1 cellular context compared by ENCODE assay signal in genomic region chr6:2725364-2725988, GRCh38.
TF ChIP-seq lines count a peak whose summit lies in the region.

No MANE protein-coding gene starts in this region.

TF ChIP-seq in K562, 482 proteins besides CTCF, POLR2A, EP300 and RAD21 (continued from another document):
- TF ChIP-seq, protein P1, sequence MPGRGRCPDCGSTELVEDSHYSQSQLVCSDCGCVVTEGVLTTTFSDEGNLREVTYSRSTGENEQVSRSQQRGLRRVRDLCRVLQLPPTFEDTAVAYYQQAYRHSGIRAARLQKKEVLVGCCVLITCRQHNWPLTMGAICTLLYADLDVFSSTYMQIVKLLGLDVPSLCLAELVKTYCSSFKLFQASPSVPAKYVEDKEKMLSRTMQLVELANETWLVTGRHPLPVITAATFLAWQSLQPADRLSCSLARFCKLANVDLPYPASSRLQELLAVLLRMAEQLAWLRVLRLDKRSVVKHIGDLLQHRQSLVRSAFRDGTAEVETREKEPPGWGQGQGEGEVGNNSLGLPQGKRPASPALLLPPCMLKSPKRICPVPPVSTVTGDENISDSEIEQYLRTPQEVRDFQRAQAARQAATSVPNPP (IDR thresholded peaks at IDR 0.05; ENCODE audit: borderline replicate concordance, insufficient read depth, insufficient read length): no peak
- TF ChIP-seq ZNF12 (CRISPR knock-in tag; IDR thresholded peaks at IDR 0.05) (no peak), UBTF (IDR thresholded peaks at IDR 0.05; ENCODE audit: borderline replicate concordance in 1 of 2, low read depth in 2 of 2, low read length in 2 of 2) (no peak), MEIS2 (IDR thresholded peaks at IDR 0.05; ENCODE audit: partially characterized antibody) (no peak), NCOA6 (IDR thresholded peaks at IDR 0.05) (no peak), DIDO1 (tag; IDR thresholded peaks at IDR 0.05; ENCODE audit: low read depth) (no peak), CREBBP (IDR thresholded peaks at IDR 0.05; ENCODE audit: low read depth, low read length) (peak; percentile 60), NONO (IDR thresholded peaks at IDR 0.05; ENCODE audit: low read depth in 2 of 2, low read length in 1 of 2) (no peak), NFIX (CRISPR knock-in tag; IDR thresholded peaks at IDR 0.05; ENCODE audit: low read depth) (no peak), PHF20 (IDR thresholded peaks at IDR 0.05; ENCODE audit: partially characterized antibody) (no peak), ZNF408 (CRISPR knock-in tag; IDR thresholded peaks at IDR 0.05; ENCODE audit: low read depth) (no peak), TOE1 (IDR thresholded peaks at IDR 0.05; ENCODE audit: borderline replicate concordance) (0 out of 2 replicates have a peak, but pooled peaks have one; percentile 47), TOE1 (CRISPR knock-in tag; IDR thresholded peaks at IDR 0.05; ENCODE audit: borderline replicate concordance, low read depth) (no peak), DACH1 (IDR thresholded peaks at IDR 0.05; ENCODE audit: partially characterized antibody) (no peak), ZNF197 (CRISPR knock-in tag; IDR thresholded peaks at IDR 0.05; ENCODE audit: low read depth) (no peak), NFE2 (IDR thresholded peaks at IDR 0.05; ENCODE audit: low read depth) (no peak), TFAM (CRISPR knock-in tag; conservative IDR thresholded peaks at IDR 0.05) (no peak), ZFP1 (CRISPR knock-in tag; IDR thresholded peaks at IDR 0.05) (no peak), MCM3 (IDR thresholded peaks at IDR 0.05) (no peak), ZNF274 (IDR thresholded peaks at IDR 0.05; ENCODE audit: borderline replicate concordance, low read depth, low read length) (no peak), NCOR1 (IDR thresholded peaks at IDR 0.05) (peak; percentile 17; the same call in 1 of the 2 replicates), ZNF764 (CRISPR knock-in tag; IDR thresholded peaks at IDR 0.05; ENCODE audit: low read depth) (no peak)
- TF ChIP-seq, protein P2, sequence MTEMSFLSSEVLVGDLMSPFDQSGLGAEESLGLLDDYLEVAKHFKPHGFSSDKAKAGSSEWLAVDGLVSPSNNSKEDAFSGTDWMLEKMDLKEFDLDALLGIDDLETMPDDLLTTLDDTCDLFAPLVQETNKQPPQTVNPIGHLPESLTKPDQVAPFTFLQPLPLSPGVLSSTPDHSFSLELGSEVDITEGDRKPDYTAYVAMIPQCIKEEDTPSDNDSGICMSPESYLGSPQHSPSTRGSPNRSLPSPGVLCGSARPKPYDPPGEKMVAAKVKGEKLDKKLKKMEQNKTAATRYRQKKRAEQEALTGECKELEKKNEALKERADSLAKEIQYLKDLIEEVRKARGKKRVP (CRISPR knock-in tag; IDR thresholded peaks at IDR 0.05): no peak
- TF ChIP-seq, protein P3, sequence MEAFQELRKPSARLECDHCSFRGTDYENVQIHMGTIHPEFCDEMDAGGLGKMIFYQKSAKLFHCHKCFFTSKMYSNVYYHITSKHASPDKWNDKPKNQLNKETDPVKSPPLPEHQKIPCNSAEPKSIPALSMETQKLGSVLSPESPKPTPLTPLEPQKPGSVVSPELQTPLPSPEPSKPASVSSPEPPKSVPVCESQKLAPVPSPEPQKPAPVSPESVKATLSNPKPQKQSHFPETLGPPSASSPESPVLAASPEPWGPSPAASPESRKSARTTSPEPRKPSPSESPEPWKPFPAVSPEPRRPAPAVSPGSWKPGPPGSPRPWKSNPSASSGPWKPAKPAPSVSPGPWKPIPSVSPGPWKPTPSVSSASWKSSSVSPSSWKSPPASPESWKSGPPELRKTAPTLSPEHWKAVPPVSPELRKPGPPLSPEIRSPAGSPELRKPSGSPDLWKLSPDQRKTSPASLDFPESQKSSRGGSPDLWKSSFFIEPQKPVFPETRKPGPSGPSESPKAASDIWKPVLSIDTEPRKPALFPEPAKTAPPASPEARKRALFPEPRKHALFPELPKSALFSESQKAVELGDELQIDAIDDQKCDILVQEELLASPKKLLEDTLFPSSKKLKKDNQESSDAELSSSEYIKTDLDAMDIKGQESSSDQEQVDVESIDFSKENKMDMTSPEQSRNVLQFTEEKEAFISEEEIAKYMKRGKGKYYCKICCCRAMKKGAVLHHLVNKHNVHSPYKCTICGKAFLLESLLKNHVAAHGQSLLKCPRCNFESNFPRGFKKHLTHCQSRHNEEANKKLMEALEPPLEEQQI (IDR thresholded peaks at IDR 0.05): no peak
- TF ChIP-seq, protein P4, sequence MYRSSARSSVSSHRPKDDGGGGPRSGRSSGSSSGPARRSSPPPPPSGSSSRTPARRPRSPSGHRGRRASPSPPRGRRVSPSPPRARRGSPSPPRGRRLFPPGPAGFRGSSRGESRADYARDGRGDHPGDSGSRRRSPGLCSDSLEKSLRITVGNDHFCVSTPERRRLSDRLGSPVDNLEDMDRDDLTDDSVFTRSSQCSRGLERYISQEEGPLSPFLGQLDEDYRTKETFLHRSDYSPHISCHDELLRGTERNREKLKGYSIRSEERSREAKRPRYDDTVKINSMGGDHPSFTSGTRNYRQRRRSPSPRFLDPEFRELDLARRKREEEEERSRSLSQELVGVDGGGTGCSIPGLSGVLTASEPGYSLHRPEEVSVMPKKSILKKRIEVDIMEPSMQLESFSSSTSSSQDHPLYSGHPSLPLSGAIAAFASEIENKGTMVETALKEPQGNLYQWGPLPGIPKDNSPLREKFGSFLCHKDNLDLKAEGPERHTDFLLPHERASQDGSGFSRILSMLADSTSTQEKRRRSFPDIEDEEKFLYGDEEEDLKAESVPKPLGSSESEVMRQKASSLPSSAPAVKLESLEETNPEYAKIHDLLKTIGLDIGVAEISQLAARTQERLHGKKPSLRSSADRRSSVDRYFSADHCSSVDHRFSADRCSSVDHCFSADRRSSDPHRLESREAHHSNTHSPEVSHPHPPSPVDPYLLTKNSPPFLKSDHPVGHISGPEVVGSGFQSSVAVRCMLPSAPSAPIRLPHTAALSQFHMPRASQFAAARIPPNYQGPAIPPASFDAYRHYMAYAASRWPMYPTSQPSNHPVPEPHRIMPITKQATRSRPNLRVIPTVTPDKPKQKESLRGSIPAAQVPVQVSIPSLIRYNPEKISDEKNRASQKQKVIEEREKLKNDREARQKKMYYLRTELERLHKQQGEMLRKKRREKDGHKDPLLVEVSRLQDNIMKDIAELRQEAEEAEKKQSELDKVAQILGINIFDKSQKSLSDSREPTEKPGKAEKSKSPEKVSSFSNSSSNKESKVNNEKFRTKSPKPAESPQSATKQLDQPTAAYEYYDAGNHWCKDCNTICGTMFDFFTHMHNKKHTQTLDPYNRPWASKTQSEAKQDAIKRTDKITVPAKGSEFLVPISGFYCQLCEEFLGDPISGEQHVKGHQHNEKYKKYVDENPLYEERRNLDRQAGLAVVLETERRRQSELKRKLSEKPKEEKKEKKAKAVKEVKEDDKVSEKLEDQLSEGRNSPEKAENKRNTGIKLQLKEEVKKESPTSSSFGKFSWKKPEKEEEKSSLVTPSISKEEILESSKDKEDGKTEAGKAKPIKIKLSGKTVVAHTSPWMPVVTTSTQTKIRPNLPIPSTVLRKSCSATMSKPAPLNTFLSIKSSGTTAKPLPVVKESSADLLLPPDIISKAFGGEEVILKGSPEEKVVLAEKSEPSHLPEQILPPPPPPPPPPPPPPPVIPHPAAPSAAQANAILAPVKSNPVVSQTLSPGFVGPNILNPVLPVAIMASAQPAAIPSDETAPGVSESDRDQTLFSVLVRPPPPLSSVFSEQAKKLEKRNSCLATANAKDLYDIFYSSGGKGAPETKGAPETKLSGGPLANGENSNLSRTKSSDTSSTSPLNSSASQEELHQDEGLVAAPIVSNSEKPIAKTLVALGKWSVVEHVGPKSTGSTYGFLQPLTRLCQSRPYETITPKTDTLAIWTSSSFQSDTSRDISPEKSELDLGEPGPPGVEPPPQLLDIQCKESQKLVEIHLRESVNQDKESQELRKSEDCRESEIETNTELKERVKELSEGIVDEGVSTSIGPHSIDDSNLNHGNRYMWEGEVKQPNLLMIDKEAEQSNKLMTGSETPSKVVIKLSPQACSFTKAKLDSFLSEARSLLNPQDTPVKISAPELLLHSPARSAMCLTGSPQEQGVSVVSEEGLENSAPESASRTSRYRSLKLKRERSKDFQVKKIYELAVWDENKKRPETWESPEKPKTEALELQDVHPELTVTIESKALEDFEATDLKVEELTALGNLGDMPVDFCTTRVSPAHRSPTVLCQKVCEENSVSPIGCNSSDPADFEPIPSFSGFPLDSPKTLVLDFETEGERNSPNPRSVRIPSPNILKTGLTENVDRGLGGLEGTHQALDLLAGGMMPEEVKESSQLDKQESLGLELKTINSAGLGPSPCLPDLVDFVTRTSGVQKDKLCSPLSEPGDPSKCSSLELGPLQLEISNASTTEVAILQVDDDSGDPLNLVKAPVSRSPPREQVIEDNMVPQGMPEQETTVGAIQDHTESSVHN (IDR thresholded peaks at IDR 0.05; ENCODE audit: borderline replicate concordance in 1 of 2, low read depth in 1 of 2): 0 out of 4 replicates have a peak, but pooled peaks of 1 of the 2 experiments have one; percentile 23
- TF ChIP-seq, protein P5, sequence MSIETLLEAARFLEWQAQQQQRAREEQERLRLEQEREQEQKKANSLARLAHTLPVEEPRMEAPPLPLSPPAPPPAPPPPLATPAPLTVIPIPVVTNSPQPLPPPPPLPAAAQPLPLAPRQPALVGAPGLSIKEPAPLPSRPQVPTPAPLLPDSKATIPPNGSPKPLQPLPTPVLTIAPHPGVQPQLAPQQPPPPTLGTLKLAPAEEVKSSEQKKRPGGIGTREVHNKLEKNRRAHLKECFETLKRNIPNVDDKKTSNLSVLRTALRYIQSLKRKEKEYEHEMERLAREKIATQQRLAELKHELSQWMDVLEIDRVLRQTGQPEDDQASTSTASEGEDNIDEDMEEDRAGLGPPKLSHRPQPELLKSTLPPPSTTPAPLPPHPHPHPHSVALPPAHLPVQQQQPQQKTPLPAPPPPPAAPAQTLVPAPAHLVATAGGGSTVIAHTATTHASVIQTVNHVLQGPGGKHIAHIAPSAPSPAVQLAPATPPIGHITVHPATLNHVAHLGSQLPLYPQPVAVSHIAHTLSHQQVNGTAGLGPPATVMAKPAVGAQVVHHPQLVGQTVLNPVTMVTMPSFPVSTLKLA (conservative IDR thresholded peaks at IDR 0.05): 0 out of 4 replicates have a peak, but pooled peaks of 1 of the 2 experiments have one; percentile 1
